9 cellular contexts compared by ENCODE assay signal in the genomic region with DNA sequence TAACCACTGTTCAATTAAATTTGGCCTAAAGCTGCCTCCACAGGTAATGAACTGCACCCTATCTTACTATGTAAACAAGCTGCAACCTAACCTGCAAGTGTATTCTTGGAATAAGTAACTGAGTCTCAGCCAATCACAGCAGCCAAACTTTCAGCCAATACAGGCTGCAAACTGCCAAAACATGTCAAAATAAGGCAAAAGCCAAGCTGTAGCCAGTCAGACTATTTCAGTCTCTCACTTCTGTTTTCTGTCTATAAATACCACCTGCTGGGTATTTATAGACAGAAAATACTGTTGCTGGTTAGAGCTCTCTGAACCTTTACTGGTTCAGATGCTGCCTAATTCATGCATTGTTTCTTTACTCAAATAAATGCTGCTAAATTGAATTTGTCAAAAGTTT. TPM values are rescaled to one million over a fixed set of nuclear protein-coding genes. Genes with fewer than 3 reads are reported as not detected.
DNase-seq lines count a peak whose midpoint lies in the region; ATAC-seq, FAIRE-seq and TF ChIP-seq lines count a peak whose summit lies in the region.
"Had no signal": no experiment of that assay in that cellular context is flagged by ENCODE, and none has a peak within 500 bp of the region (broad histone marks: within the 10 kb centered on the region; RNA-seq: fewer than 3 reads in every experiment).

No MANE protein-coding gene starts in this region.

- no peaks in the 10 kb centered on the region for H3K9me2 ChIP-seq in Loucy (replicated peaks; ENCODE audit: low read depth, low read length)

- CTCF ChIA-PET in activated naive CD4-positive, alpha-beta T cell treated with anti-CD3 and anti-CD28 coated beads, Interleukin-2, amount 10 ng/mL, durations not matched to agents 7 days and 5 days (lab: Charles Lee), result interaction anchor here (1.0 kb wide), 1 partner anchor 61 kb away, joined by 3 read pairs; no protein-coding TSS in a partner anchor
- CTCF ChIA-PET in A673 (lab: Charles Lee), result no interaction called here
- CTCF ChIA-PET in CD8-positive, alpha-beta T cell (lab: Charles Lee), result no interaction called here

- peak overlapping the region; percentile 26 for H3K4me2 ChIP-seq in Loucy (ENCODE audit: low read depth, low read length, poor library complexity, severe bottlenecking)

- intact Hi-C loops in left ventricle myocardium superior (cut with micrococcal nuclease) (no loop called here), A673 (cut with micrococcal nuclease; ENCODE audit: unreplicated experiment) (no loop called here)
- intact Hi-C loops in CD8-positive, alpha-beta T cell (cut with DNase I, micrococcal nuclease), result no loop called here

- H3K9me3 Mint-ChIP-seq in activated naive CD4-positive, alpha-beta T cell treated with anti-CD3 and anti-CD28 coated beads, Interleukin-2, amount 10 ng/mL, durations not matched to agents 7 days and 5 days, result no peaks in the 10 kb centered on the region
- H3K9me3 Mint-ChIP-seq in CD8-positive, alpha-beta T cell, result no peaks in the 10 kb centered on the region
- no peaks in the 10 kb centered on the region for H3K9me3 Mint-ChIP-seq in activated T-helper 17 cell treated with anti-CD3 and anti-CD28 coated beads, Interleukin-2, amount 50 U/mL, for 72 hours
- H3K9me3 Mint-ChIP-seq: activated naive CD4-positive, alpha-beta T cell treated with anti-CD3 and anti-CD28 coated beads, Interleukin-2, amount 50 U/mL, for 72 hours had no signal

- H3K4me3 ChIP-seq in Loucy (ENCODE audit: low read length, poor library complexity, severe bottlenecking) (no peak overlapping the region), A673 (ENCODE audit: low read depth, low read length, poor library complexity, severe bottlenecking) (no peak overlapping the region)
- H3K4me3 ChIP-seq in CD8-positive, alpha-beta T cell (ENCODE audit: low read depth, low read length), result no peak overlapping the region

- H3K27me3 ChIP-seq in Loucy (ENCODE audit: insufficient read depth, low read length, poor library complexity, severe bottlenecking), result no peaks in the 10 kb centered on the region
- no peaks in the 10 kb centered on the region for H3K27me3 ChIP-seq in A673 (replicated peaks; ENCODE audit: insufficient read depth, low read depth, low read length, poor library complexity)
- no peaks in the 10 kb centered on the region for H3K27me3 ChIP-seq in CD8-positive, alpha-beta T cell (ENCODE audit: insufficient read depth, low read length)

- H3K9me3 ChIP-seq in Loucy (ENCODE audit: insufficient read depth, low read depth, low read length) (no peaks in the 10 kb centered on the region), A673 (ENCODE audit: low read depth, low read length, poor library complexity, severe bottlenecking) (no peaks in the 10 kb centered on the region)
- no peaks in the 10 kb centered on the region for H3K9me3 ChIP-seq in CD8-positive, alpha-beta T cell (ENCODE audit: low read length)

- H3K4me1 ChIP-seq in Loucy (ENCODE audit: insufficient read depth, low read length, poor library complexity, severe bottlenecking) (peaks cover 10% of the 10 kb centered on the region), A673 (ENCODE audit: insufficient read depth, low read length, poor library complexity, severe bottlenecking) (peaks cover 23% of the 10 kb centered on the region)
- H3K4me1 ChIP-seq in CD8-positive, alpha-beta T cell (ENCODE audit: insufficient read depth, low read length), result no peaks in the 10 kb centered on the region

- no peak overlapping the region for H3K27ac Mint-ChIP-seq in activated naive CD4-positive, alpha-beta T cell treated with anti-CD3 and anti-CD28 coated beads, Interleukin-2, amount 10 ng/mL, durations not matched to agents 7 days and 5 days
- no peak overlapping the region for H3K27ac Mint-ChIP-seq in CD8-positive, alpha-beta T cell
- H3K27ac Mint-ChIP-seq in activated T-helper 17 cell treated with anti-CD3 and anti-CD28 coated beads, Interleukin-2, amount 50 U/mL, for 72 hours, result no peak overlapping the region
- H3K27ac Mint-ChIP-seq: activated naive CD4-positive, alpha-beta T cell treated with anti-CD3 and anti-CD28 coated beads, Interleukin-2, amount 50 U/mL, for 72 hours had no signal

- TF ChIP-seq CTCF in Loucy (conservative IDR thresholded peaks at IDR 0.05; ENCODE audit: low read length) (0 out of 2 replicates have a peak, but pooled peaks have one; percentile 6), A673 (conservative IDR thresholded peaks at IDR 0.05; ENCODE audit: low read depth, low read length) (no peak)
- no peak for TF ChIP-seq CTCF in CD8-positive, alpha-beta T cell (IDR thresholded peaks at IDR 0.05)

- peak; percentile 99 for FAIRE-seq in GM18507 (lab: Jason Lieb, UNC)

- H3K4me1 Mint-ChIP-seq in activated naive CD4-positive, alpha-beta T cell treated with anti-CD3 and anti-CD28 coated beads, Interleukin-2, amount 10 ng/mL, durations not matched to agents 7 days and 5 days, result peaks cover 5% of the 10 kb centered on the region
- peaks cover 6% of the 10 kb centered on the region for H3K4me1 Mint-ChIP-seq in CD8-positive, alpha-beta T cell (ENCODE audit: low read depth)
- peaks cover 5% of the 10 kb centered on the region for H3K4me1 Mint-ChIP-seq in activated T-helper 17 cell treated with anti-CD3 and anti-CD28 coated beads, Interleukin-2, amount 50 U/mL, for 72 hours

- H3K9ac ChIP-seq in Loucy (ENCODE audit: low read depth, low read length, poor library complexity, severe bottlenecking), result no peak overlapping the region

- no peaks in the 10 kb centered on the region for H3F3A ChIP-seq in Loucy (ENCODE audit: low read depth)

- no peak overlapping the region for H3K4me3 Mint-ChIP-seq in activated naive CD4-positive, alpha-beta T cell treated with anti-CD3 and anti-CD28 coated beads, Interleukin-2, amount 10 ng/mL, durations not matched to agents 7 days and 5 days
- no peak overlapping the region for H3K4me3 Mint-ChIP-seq in CD8-positive, alpha-beta T cell
- H3K4me3 Mint-ChIP-seq in activated T-helper 17 cell treated with anti-CD3 and anti-CD28 coated beads, Interleukin-2, amount 50 U/mL, for 72 hours, result no peak overlapping the region

- no peaks in the 10 kb centered on the region for H3K36me3 ChIP-seq in Loucy (ENCODE audit: insufficient read depth, low read length)
- H3K36me3 ChIP-seq in A673 (ENCODE audit: insufficient read depth, low read length, poor library complexity, severe bottlenecking), result no peaks in the 10 kb centered on the region
- no peaks in the 10 kb centered on the region for H3K36me3 ChIP-seq in CD8-positive, alpha-beta T cell (ENCODE audit: insufficient read depth, low read length)

- H4K20me1 ChIP-seq in Loucy (ENCODE audit: insufficient read depth, low read length, poor library complexity, severe bottlenecking), result no peaks in the 10 kb centered on the region

- peaks cover 3% of the 10 kb centered on the region for H3K27me3 Mint-ChIP-seq in activated naive CD4-positive, alpha-beta T cell treated with anti-CD3 and anti-CD28 coated beads, Interleukin-2, amount 10 ng/mL, durations not matched to agents 7 days and 5 days
- H3K27me3 Mint-ChIP-seq in CD8-positive, alpha-beta T cell (ENCODE audit: low read depth), result no peaks in the 10 kb centered on the region
- no peaks in the 10 kb centered on the region for H3K27me3 Mint-ChIP-seq in activated T-helper 17 cell treated with anti-CD3 and anti-CD28 coated beads, Interleukin-2, amount 50 U/mL, for 72 hours

- ATAC-seq in GM21723 (IDR thresholded peaks at IDR 0.05; ENCODE audit: unreplicated experiment), result peak; percentile 98
- ATAC-seq in left ventricle myocardium superior, result peak; percentile 91
- ATAC-seq in CD8-positive, alpha-beta T cell, result no peak
- no peak for ATAC-seq in activated T-helper 17 cell treated with anti-CD3 and anti-CD28 coated beads, Interleukin-2, amount 50 U/mL, for 72 hours (replicated peaks)

- no TSS peak for BruUV-seq in A673 (replicated peaks; lab: Mats Ljungman, UMichigan)

- H3K27ac ChIP-seq in A673 (ENCODE audit: low read depth, low read length, poor library complexity, severe bottlenecking), result no peak overlapping the region
- H3K27ac ChIP-seq in CD8-positive, alpha-beta T cell (ENCODE audit: low read depth, low read length), result no peak overlapping the region

- POLR2A ChIA-PET in A673 (lab: Charles Lee; ENCODE audit: low non-redundant PET), result no interaction called here
- POLR2A ChIA-PET in CD8-positive, alpha-beta T cell (lab: Charles Lee), result interaction anchor here (0.6 kb wide), 1 partner anchor 30 kb away, joined by 3 read pairs; no protein-coding TSS in a partner anchor

- H2AFZ ChIP-seq in Loucy (ENCODE audit: low read length), result no peak overlapping the region

- no peaks in the 10 kb centered on the region for H3K79me2 ChIP-seq in Loucy (ENCODE audit: insufficient read depth, low read length)

- peak; percentile 39 for DNase-seq in GM18507 (ENCODE audit: extremely low spot score, insufficient read length, low read depth)
- no peak for DNase-seq in left ventricle myocardium superior
- DNase-seq in activated naive CD4-positive, alpha-beta T cell treated with anti-CD3 and anti-CD28 coated beads, Interleukin-2, amount 10 ng/mL, durations not matched to agents 7 days and 5 days, result no peak
- DNase-seq in A673 (ENCODE audit: low spot score), result no peak
- DNase-seq in CD8-positive, alpha-beta T cell, result no peak

- H3K36me3 Mint-ChIP-seq in activated naive CD4-positive, alpha-beta T cell treated with anti-CD3 and anti-CD28 coated beads, Interleukin-2, amount 10 ng/mL, durations not matched to agents 7 days and 5 days, result no peaks in the 10 kb centered on the region
- no peaks in the 10 kb centered on the region for H3K36me3 Mint-ChIP-seq in CD8-positive, alpha-beta T cell
- H3K36me3 Mint-ChIP-seq in activated T-helper 17 cell treated with anti-CD3 and anti-CD28 coated beads, Interleukin-2, amount 50 U/mL, for 72 hours (ENCODE audit: low read depth), result no peaks in the 10 kb centered on the region
- H3K36me3 Mint-ChIP-seq: activated naive CD4-positive, alpha-beta T cell treated with anti-CD3 and anti-CD28 coated beads, Interleukin-2, amount 50 U/mL, for 72 hours had no signal

RNA-seq across cellular contexts. Expression of a gene that starts 14.3 kb away (rescaled TPM):
- 6.5 TPM for total RNA-seq in left ventricle myocardium superior
- total RNA-seq in A673 (2021), result 11.1 and 13.4 TPM in 2 replicates
- total RNA-seq in CD8-positive, alpha-beta T cell, result 1 to 10 TPM; 5.2 to 5.8 TPM
- 10 to 100 TPM in 1 of 2 donors, 1 to 10 TPM in 1; 9.6 to 11.7 TPM for total RNA-seq in activated T-helper 17 cell treated with anti-CD3 and anti-CD28 coated beads, Interleukin-2, amount 50 U/mL, for 72 hours

RNA-seq across cellular contexts. Expression of a gene that starts 14.4 kb away (rescaled TPM):
- total RNA-seq in left ventricle myocardium superior (315 TPM), A673 (2021) (215 and 230 TPM in 2 replicates)
- 10 to 100 TPM; 33.9 to 35.6 TPM for total RNA-seq in CD8-positive, alpha-beta T cell
- 100 to 1,000 TPM in 1 of 2 donors, 10 to 100 TPM in 1; 82.5 to 129 TPM for total RNA-seq in activated T-helper 17 cell treated with anti-CD3 and anti-CD28 coated beads, Interleukin-2, amount 50 U/mL, for 72 hours

Comparison
In these comparisons a context has a peak if more than half of its experiments do, and no peak if none do; other contexts are left out.
1. ATAC-seq: peak in GM21723 (single experiment) and left ventricle myocardium superior (single experiment); none in CD8-positive, alpha-beta T cell (single experiment) and activated T-helper 17 cell treated with anti-CD3 and anti-CD28 coated beads, Interleukin-2, amount 50 U/mL, for 72 hours (single experiment).